In genomic region chr3:195047536-195047935, GRCh38 we compare ENCODE assay signal across 9 cellular contexts.
"Had no signal": no experiment of that assay in that cellular context is flagged by ENCODE, and none has a peak within 500 bp of the region (broad histone marks: within the 10 kb centered on the region; RNA-seq: fewer than 3 reads in every experiment).

No MANE protein-coding gene starts in this region.

- H3K4me1 ChIP-seq: HAP-1 had no signal

- H3K36me3 ChIP-seq: HAP-1 had no signal

- FAIRE-seq: H1, H54, HepG2 had no signal

- H3K27ac ChIP-seq: HL-60 had no signal

- DNase-seq: HFFc6, KBM-7 had no signal

- ATAC-seq: HCT116, HepG2 had no signal

- H3K4me2 ChIP-seq: GM23338 had no signal

- H3K4me3 ChIP-seq: GM23338, HAP-1 had no signal

- H3K9me3 ChIP-seq: HAP-1 had no signal
